In the genomic region with DNA sequence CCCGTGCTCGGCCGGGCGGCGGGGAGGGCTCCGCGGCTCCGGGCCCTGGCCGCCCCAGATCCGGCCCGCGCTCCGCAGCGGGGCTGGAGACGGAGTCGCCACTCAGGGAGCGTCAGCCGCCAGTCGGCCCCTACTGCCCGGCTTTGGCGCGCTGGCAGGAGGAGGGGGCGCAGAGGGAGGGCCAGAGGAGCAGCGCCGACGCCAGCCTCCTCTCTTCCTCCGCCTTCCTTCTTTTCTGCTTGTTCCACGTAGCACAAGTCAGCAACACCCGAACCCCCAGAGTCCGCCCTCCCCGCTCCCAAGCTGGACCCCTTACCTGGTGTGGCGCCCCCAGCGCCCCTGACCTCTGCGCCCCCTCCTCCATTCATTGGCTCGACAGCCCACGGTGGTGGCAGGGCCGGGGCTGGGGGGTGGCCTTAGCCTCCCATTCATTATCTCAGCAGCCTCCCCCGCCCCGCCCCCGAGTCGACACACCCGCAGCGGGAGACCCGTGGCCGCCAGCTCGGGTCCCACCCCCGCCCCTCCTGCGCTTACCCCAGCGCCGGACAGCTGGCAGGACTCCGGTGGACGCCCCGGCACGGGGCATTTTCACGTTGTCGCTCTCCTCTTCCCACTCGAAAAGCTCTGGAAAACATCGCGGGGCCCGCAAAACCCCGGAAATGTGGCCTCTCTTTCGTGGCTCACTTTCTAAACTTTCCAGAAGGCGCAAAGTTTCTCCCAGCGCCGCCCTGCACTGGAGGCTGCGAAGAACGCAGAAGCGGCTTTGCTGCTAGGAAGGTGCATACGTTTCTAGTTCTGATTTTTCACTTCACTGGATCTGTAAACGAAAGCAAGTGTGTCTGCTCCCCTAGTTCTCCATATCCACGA, we compare ENCODE assay signal across 8 cellular contexts. TPM values are rescaled to one million over a fixed set of nuclear protein-coding genes. Genes with fewer than 3 reads are reported as not detected.
DNase-seq lines count a peak whose midpoint lies in the region; ATAC-seq and TF ChIP-seq lines count a peak whose summit lies in the region.

A gene with protein sequence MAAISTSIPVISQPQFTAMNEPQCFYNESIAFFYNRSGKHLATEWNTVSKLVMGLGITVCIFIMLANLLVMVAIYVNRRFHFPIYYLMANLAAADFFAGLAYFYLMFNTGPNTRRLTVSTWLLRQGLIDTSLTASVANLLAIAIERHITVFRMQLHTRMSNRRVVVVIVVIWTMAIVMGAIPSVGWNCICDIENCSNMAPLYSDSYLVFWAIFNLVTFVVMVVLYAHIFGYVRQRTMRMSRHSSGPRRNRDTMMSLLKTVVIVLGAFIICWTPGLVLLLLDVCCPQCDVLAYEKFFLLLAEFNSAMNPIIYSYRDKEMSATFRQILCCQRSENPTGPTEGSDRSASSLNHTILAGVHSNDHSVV (minus strand): TSS at position 135 of the 867 bp plus-strand sequence. CDS start 66,353 bp downstream, outside the sequence.

- under 1% methylated on average over 35 of the region's 71 CpGs for WGBS in smooth muscle cell (ENCODE audit: low lambda C conversion rate)

- peaks cover 25% of the 10 kb centered on the region for H3K79me2 ChIP-seq in smooth muscle cell (ENCODE audit: low read depth)

- H3K27me3 Mint-ChIP-seq in T-helper 2 cell treated with Interferon-gamma antibody and Interleukin-4, amounts not matched to agents 5 μg/mL and 100 μg/mL, for 36 hours (ENCODE audit: low read depth): peaks cover 55% of the 10 kb centered on the region
- peaks cover 48% of the 10 kb centered on the region for H3K27me3 Mint-ChIP-seq in central memory CD8-positive, alpha-beta T cell

- peak within 1 kb of the TSS; percentile 70 for H3K4me3 Mint-ChIP-seq in T-helper 2 cell treated with Interferon-gamma antibody and Interleukin-4, amounts not matched to agents 5 μg/mL and 100 μg/mL, for 36 hours
- peak within 1 kb of the TSS; percentile 34 for H3K4me3 Mint-ChIP-seq in central memory CD8-positive, alpha-beta T cell

- no peak for ATAC-seq in central memory CD8-positive, alpha-beta T cell (replicated peaks; ENCODE audit: extremely low read depth, poor library complexity, severe bottlenecking)

- peak within 1 kb of the TSS; percentile 65 for H3K9ac ChIP-seq in smooth muscle cell (ENCODE audit: low read depth)

- H3K36me3 ChIP-seq in smooth muscle cell (ENCODE audit: low read depth): no peaks in the 10 kb centered on the region

- no peaks in the 10 kb centered on the region for H3K9me3 Mint-ChIP-seq in T-helper 2 cell treated with Interferon-gamma antibody and Interleukin-4, amounts not matched to agents 5 μg/mL and 100 μg/mL, for 36 hours
- no peaks in the 10 kb centered on the region for H3K9me3 Mint-ChIP-seq in central memory CD8-positive, alpha-beta T cell

- H3F3A ChIP-seq in smooth muscle cell (ENCODE audit: low read depth): peaks cover 13% of the 10 kb centered on the region

- TF ChIP-seq CTCF in smooth muscle cell (IDR thresholded peaks at IDR 0.05; ENCODE audit: borderline replicate concordance, insufficient read depth, poor library complexity, severe bottlenecking): no peak

- peaks cover 36% of the 10 kb centered on the region for H3K4me1 ChIP-seq in smooth muscle cell (ENCODE audit: low read depth)

- H2AFZ ChIP-seq in smooth muscle cell (ENCODE audit: low read depth): peak within 1 kb of the TSS; percentile 94

- H4K20me1 ChIP-seq in smooth muscle cell (ENCODE audit: low read depth): peaks cover 25% of the 10 kb centered on the region

- H3K27ac ChIP-seq in smooth muscle cell (ENCODE audit: low read depth): peak within 1 kb of the TSS; percentile 28

- no peaks in the 10 kb centered on the region for H3K9me3 ChIP-seq in smooth muscle cell (replicated peaks; ENCODE audit: low read depth)

- peak within 1 kb of the TSS; percentile 75 for H3K4me3 ChIP-seq in smooth muscle cell

- peaks cover 12% of the 10 kb centered on the region for H3K4me1 Mint-ChIP-seq in T-helper 2 cell treated with Interferon-gamma antibody and Interleukin-4, amounts not matched to agents 5 μg/mL and 100 μg/mL, for 36 hours (ENCODE audit: low read depth)
- H3K4me1 Mint-ChIP-seq in central memory CD8-positive, alpha-beta T cell: peaks cover 12% of the 10 kb centered on the region

- peak within 1 kb of the TSS; percentile 86 for H3K4me2 ChIP-seq in smooth muscle cell

- DNase-seq in T-helper 2 cell treated with Interferon-gamma antibody and Interleukin-4, amounts not matched to agents 5 μg/mL and 100 μg/mL, for 36 hours (ENCODE audit: low spot score): no peak
- DNase-seq in T-helper 2 cell (no peak), LoVo (ENCODE audit: low spot score) (peak; percentile 10), kidney tubule cell (ENCODE audit: low spot score) (peak; percentile 57), smooth muscle cell (lab: John Stamatoyannopoulos, UW; ENCODE audit: unreplicated experiment) (no peak), NCI-H1694 (lab: John Stamatoyannopoulos, UW) (no peak), foreskin melanocyte (no peak)
- no peak for DNase-seq in central memory CD8-positive, alpha-beta T cell (ENCODE audit: low spot score in 2 of 2)

- H3K36me3 Mint-ChIP-seq in T-helper 2 cell treated with Interferon-gamma antibody and Interleukin-4, amounts not matched to agents 5 μg/mL and 100 μg/mL, for 36 hours (ENCODE audit: low read depth): no peaks in the 10 kb centered on the region
- peaks cover 3% of the 10 kb centered on the region for H3K36me3 Mint-ChIP-seq in central memory CD8-positive, alpha-beta T cell (ENCODE audit: insufficient read depth)

- H3K27me3 ChIP-seq in smooth muscle cell (ENCODE audit: low read depth): no peaks in the 10 kb centered on the region

- no peak within 1 kb of the TSS for H3K27ac Mint-ChIP-seq in T-helper 2 cell treated with Interferon-gamma antibody and Interleukin-4, amounts not matched to agents 5 μg/mL and 100 μg/mL, for 36 hours
- H3K27ac Mint-ChIP-seq in central memory CD8-positive, alpha-beta T cell (ENCODE audit: low read depth): no peak within 1 kb of the TSS

RNA-seq across cellular contexts. Expression of the gene that starts here (rescaled TPM):
- total RNA-seq in smooth muscle cell: 21.3 and 27.4 TPM in 2 replicates
- polyA plus RNA-seq in smooth muscle cell: 13.9 and 20.5 TPM in 2 replicates

Comparison
In these comparisons a context has a peak if more than half of its experiments do, and no peak if none do; other contexts are left out.
1. DNase-seq: peak in LoVo (single experiment) and kidney tubule cell (single experiment); none in T-helper 2 cell treated with Interferon-gamma antibody and Interleukin-4, amounts not matched to agents 5 μg/mL and 100 μg/mL, for 36 hours (single experiment), T-helper 2 cell (0 of 5), central memory CD8-positive, alpha-beta T cell (0 of 2), smooth muscle cell (single experiment), NCI-H1694 (single experiment) and foreskin melanocyte (single experiment).